In the genomic region with DNA sequence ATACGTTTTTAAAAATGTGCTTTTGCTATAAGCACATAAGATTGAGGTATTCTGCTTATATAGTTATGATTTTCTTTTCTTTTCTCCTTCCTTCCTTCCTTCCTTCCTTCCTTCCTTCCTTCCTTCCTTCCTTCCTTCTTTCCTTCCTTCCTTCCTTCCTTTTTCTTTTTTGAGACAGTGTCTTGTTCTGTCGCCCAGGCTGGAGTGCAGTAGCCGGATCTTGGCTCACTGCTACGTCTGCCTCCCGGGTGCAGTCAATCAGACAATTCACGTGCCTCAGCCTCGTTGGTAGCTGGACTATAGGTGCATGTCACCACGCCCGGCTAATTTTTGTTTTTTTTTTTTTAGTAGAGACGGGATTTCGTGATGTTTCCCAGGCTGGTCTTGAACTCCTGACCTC, we compare ENCODE assay signal across 16 cellular contexts.
"Had no signal": no experiment of that assay in that cellular context is flagged by ENCODE, and none has a peak within 500 bp of the region (broad histone marks: within the 10 kb centered on the region; RNA-seq: fewer than 3 reads in every experiment).

No MANE protein-coding gene starts in this region.

- H3K36me3 ChIP-seq: heart right ventricle, ovary, thyroid gland had no signal

- H3K27ac Mint-ChIP-seq: activated naive CD4-positive, alpha-beta T cell treated with anti-CD3 and anti-CD28 coated beads for 36 hours had no signal

- H3K4me3 Mint-ChIP-seq: activated naive CD4-positive, alpha-beta T cell treated with anti-CD3 and anti-CD28 coated beads for 36 hours; neural crest cell had no signal

- H3K4me1 ChIP-seq: thyroid gland had no signal

- H3K4me3 ChIP-seq: coronary artery, heart right ventricle, ovary, thyroid gland had no signal

- DNase-seq: activated CD4-positive, alpha-beta T cell treated with anti-CD3 and anti-CD28 coated beads for 48 hours; activated naive CD4-positive, alpha-beta T cell treated with anti-CD3 and anti-CD28 coated beads for 36 hours; caudate nucleus; effector CD4-positive, alpha-beta T cell; heart right ventricle; islet precursor cell; ovary; stimulated activated CD4-positive, alpha-beta T cell treated with anti-CD3 and anti-CD28 coated beads, Interleukin-15, amount 100 ng/mL, for 24 hours; stimulated activated CD4-positive, alpha-beta T cell treated with anti-CD3 and anti-CD28 coated beads, Interleukin-4, amount 100 ng/mL, for 4 hours; thyroid gland had no signal

- ATAC-seq: heart right ventricle, left lobe of liver had no signal

- H3K9me3 ChIP-seq: heart right ventricle, ovary, thyroid gland had no signal

- H3K27ac ChIP-seq: coronary artery, ovary, thyroid gland, VCaP had no signal

- FAIRE-seq: frontal cortex, urothelium cell line had no signal

- H3K27me3 ChIP-seq: heart right ventricle, ovary, thyroid gland had no signal

- H3K9me3 Mint-ChIP-seq: activated naive CD4-positive, alpha-beta T cell treated with anti-CD3 and anti-CD28 coated beads for 36 hours had no signal
